16 cellular contexts compared by ENCODE assay signal in genomic region chr15:51688863-51689262, GRCh38. TPM values are rescaled to one million over a fixed set of nuclear protein-coding genes. Genes with fewer than 3 reads are reported as not detected.
DNase-seq lines count a peak whose midpoint lies in the region; ATAC-seq and TF ChIP-seq lines count a peak whose summit lies in the region.
"Had no signal": no experiment of that assay in that cellular context is flagged by ENCODE, and none has a peak within 500 bp of the region (broad histone marks: within the 10 kb centered on the region; RNA-seq: fewer than 3 reads in every experiment).

No MANE protein-coding gene starts in this region.

- no peak for ATAC-seq in left cardiac atrium
- ATAC-seq in GM21723 (IDR thresholded peaks at IDR 0.05; ENCODE audit: unreplicated experiment), result no peak

- DNase-seq in left ventricle myocardium inferior (no peak), left cardiac atrium (no peak), epithelial cell of proximal tubule (ENCODE audit: low read depth) (no peak), esophagus squamous epithelium (lab: John Stamatoyannopoulos, UW) (no peak), suprapubic skin (ENCODE audit: low spot score in 2 of 2) (no peak)
- DNase-seq in stimulated activated CD4-positive, alpha-beta T cell treated with anti-CD3 and anti-CD28 coated beads, Interleukin-15, amount 100 ng/mL, for 24 hours, result no peak
- DNase-seq: activated naive CD8-positive, alpha-beta T cell treated with anti-CD3 and anti-CD28 coated beads, Interleukin-2, amount 10 ng/mL, durations not matched to agents 7 days and 5 days; DMS79; immature natural killer cell; NCI-H1048; NCI-H226; SW 1271 had no signal

- 66 to 84% methylated on average over 2 of the region's 2 CpGs for WGBS in esophagus squamous epithelium, 2 donors
- 85% methylated on average over 2 of the region's 2 CpGs for WGBS in suprapubic skin

- H4K20me1 ChIP-seq in OCI-LY3 (ENCODE audit: insufficient read depth, low read length), result no peaks in the 10 kb centered on the region

- H3K27ac ChIP-seq in left ventricle myocardium inferior (replicated peaks), result no peak overlapping the region
- H3K27ac ChIP-seq in OCI-LY3 (ENCODE audit: low read length), result no peak overlapping the region
- H3K27ac ChIP-seq in esophagus squamous epithelium, result no peak overlapping the region
- H3K27ac ChIP-seq in suprapubic skin, result no peak overlapping the region
- H3K27ac ChIP-seq: esophagus muscularis mucosa had no signal

- no peak overlapping the region for H3K9ac ChIP-seq in OCI-LY3 (ENCODE audit: low read length)

- no peaks in the 10 kb centered on the region for H3K4me1 ChIP-seq in left ventricle myocardium inferior
- H3K4me1 ChIP-seq in OCI-LY3 (ENCODE audit: low read length), result peaks cover 16% of the 10 kb centered on the region
- H3K4me1 ChIP-seq in esophagus squamous epithelium, result no peaks in the 10 kb centered on the region
- H3K4me1 ChIP-seq in suprapubic skin, result no peaks in the 10 kb centered on the region
- H3K4me1 ChIP-seq: esophagus muscularis mucosa had no signal

- H2AFZ ChIP-seq in OCI-LY3 (ENCODE audit: low read depth, low read length), result no peak overlapping the region

- no peaks in the 10 kb centered on the region for H3K79me2 ChIP-seq in OCI-LY3 (ENCODE audit: low read length)

- H3K9me3 ChIP-seq in left ventricle myocardium inferior (replicated peaks) (no peaks in the 10 kb centered on the region), OCI-LY3 (ENCODE audit: insufficient read depth, low read length) (no peaks in the 10 kb centered on the region), esophagus squamous epithelium (no peaks in the 10 kb centered on the region), suprapubic skin (no peaks in the 10 kb centered on the region)
- H3K9me3 ChIP-seq: esophagus muscularis mucosa had no signal

- TF ChIP-seq CTCF in left ventricle myocardium inferior (IDR thresholded peaks at IDR 0.05; ENCODE audit: borderline replicate concordance), result peak; percentile 38
- TF ChIP-seq CTCF in OCI-LY3 (IDR thresholded peaks at IDR 0.05; ENCODE audit: low read depth, low read length), result peak; percentile 20
- TF ChIP-seq CTCF in epithelial cell of proximal tubule (conservative IDR thresholded peaks at IDR 0.05; ENCODE audit: low read depth, low read length), result peak; percentile 21
- no peak for TF ChIP-seq CTCF in esophagus squamous epithelium (IDR thresholded peaks at IDR 0.05)
- TF ChIP-seq CTCF in suprapubic skin (IDR thresholded peaks at IDR 0.05), result no peak

- no peak overlapping the region for H3K4me2 ChIP-seq in OCI-LY3 (ENCODE audit: low read length)
- H3K4me2 ChIP-seq: smooth muscle cell had no signal

- TF ChIP-seq POLR2A in esophagus squamous epithelium (IDR thresholded peaks at IDR 0.05), result no peak
- TF ChIP-seq POLR2A in suprapubic skin (IDR thresholded peaks at IDR 0.05), result no peak

- no peak for TF ChIP-seq EP300 in suprapubic skin (IDR thresholded peaks at IDR 0.05)

- H3K36me3 ChIP-seq in left ventricle myocardium inferior (no peaks in the 10 kb centered on the region), OCI-LY3 (replicated peaks; ENCODE audit: low read depth, low read length) (no peaks in the 10 kb centered on the region), esophagus squamous epithelium (no peaks in the 10 kb centered on the region), suprapubic skin (no peaks in the 10 kb centered on the region)
- H3K36me3 ChIP-seq: esophagus muscularis mucosa had no signal

- H3K4me3 ChIP-seq in left ventricle myocardium inferior, result no peak overlapping the region
- no peak overlapping the region for H3K4me3 ChIP-seq in OCI-LY3 (ENCODE audit: low read length)
- no peak overlapping the region for H3K4me3 ChIP-seq in epithelial cell of proximal tubule (ENCODE audit: low read depth, low read length)
- no peak overlapping the region for H3K4me3 ChIP-seq in esophagus squamous epithelium
- no peak overlapping the region for H3K4me3 ChIP-seq in suprapubic skin
- H3K4me3 ChIP-seq: esophagus muscularis mucosa, smooth muscle cell had no signal

- H3K27me3 ChIP-seq in left ventricle myocardium inferior (ENCODE audit: low read depth) (peaks cover 46% of the 10 kb centered on the region), OCI-LY3 (ENCODE audit: low read depth, low read length) (peaks cover 18% of the 10 kb centered on the region), esophagus squamous epithelium (peaks cover 0 to 23% (median 0%) of the 10 kb centered on the region in 4 donors), suprapubic skin (peaks cover 11% of the 10 kb centered on the region)

- intact Hi-C loops in left ventricle myocardium inferior (cut with micrococcal nuclease) (no loop called here), left cardiac atrium (cut with DNase I) (no loop called here), esophagus squamous epithelium (cut with DNase I) (no loop called here)

RNA-seq across cellular contexts. Expression of gene SCG3, which starts 7.6 kb away (rescaled TPM):
- total RNA-seq in left ventricle myocardium inferior (not detected), left cardiac atrium (under 1 TPM in 1 of 2 donors, not detected in 1; 0.15 TPM), epithelial cell of proximal tubule (not detected in 2 replicates), esophagus squamous epithelium (under 1 TPM in 1 of 4 donors, not detected in 3; 0.38 TPM), suprapubic skin (not detected)
- total RNA-seq: activated naive CD8-positive, alpha-beta T cell treated with anti-CD3 and anti-CD28 coated beads, Interleukin-2, amount 10 ng/mL, durations not matched to agents 7 days and 5 days; smooth muscle cell had no signal

RNA-seq across cellular contexts. Expression of gene LYSMD2, which starts 48.6 kb away (rescaled TPM):
- total RNA-seq in left ventricle myocardium inferior (4.2 TPM), left cardiac atrium (1 to 10 TPM; 6.2 to 9.2 TPM), epithelial cell of proximal tubule (1.7 and 8.0 TPM in 2 replicates), esophagus squamous epithelium (10 to 100 TPM; 11.0 to 15.0 (median 12.9) TPM), suprapubic skin (10 to 100 TPM in 2 of 4 donors, 1 to 10 TPM in 2; 8.8 to 16.1 (median 10.2) TPM)

Comparison
In these comparisons a context has a peak if more than half of its experiments do, and no peak if none do; other contexts are left out.
1. CTCF ChIP-seq: peak in left ventricle myocardium inferior (single experiment), OCI-LY3 (single experiment) and epithelial cell of proximal tubule (single experiment); none in esophagus squamous epithelium (0 of 6) and suprapubic skin (0 of 2).